14 cellular contexts compared by ENCODE assay signal in the genomic region with DNA sequence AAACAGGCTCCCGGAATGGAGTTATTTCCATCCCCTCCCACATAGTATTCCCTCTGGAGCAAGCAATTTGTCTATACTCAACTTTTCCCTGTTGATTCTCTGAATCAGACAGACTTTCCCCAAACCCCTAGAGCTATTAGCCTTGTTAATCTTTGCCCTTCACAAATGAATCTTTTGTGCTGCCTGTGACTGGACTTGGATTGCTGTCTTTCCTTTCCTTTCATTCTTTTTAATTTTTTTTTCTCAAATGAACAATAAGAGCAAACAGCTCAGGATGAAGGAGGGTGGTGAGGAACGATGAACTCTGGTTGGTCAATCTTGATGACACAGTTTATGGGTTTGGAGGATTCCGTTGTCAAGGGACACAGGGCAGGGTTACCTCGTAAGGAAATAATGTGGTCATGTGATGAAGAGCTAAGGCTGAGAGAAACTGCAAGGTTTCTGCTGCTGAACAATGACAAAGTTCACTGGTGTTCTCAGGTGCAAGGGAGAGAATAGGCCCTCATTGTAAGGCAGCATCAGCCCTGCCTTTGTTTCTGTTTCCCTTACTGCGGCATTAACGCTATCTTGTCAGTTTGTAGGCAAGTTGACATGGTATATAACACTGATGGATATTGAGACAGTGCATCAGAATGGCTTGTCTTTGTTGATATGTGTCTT.
DNase-seq lines count a peak whose midpoint lies in the region; ATAC-seq and TF ChIP-seq lines count a peak whose summit lies in the region.
"Had no signal": no experiment of that assay in that cellular context is flagged by ENCODE, and none has a peak within 500 bp of the region (broad histone marks: within the 10 kb centered on the region; RNA-seq: fewer than 3 reads in every experiment).

No MANE protein-coding gene starts in this region.

- ATAC-seq in HG02623 (IDR thresholded peaks at IDR 0.05; ENCODE audit: unreplicated experiment), result no peak
- ATAC-seq in HG02884 (IDR thresholded peaks at IDR 0.05; ENCODE audit: unreplicated experiment), result no peak
- no peak for ATAC-seq in natural killer cell
- ATAC-seq: CD8-positive, alpha-beta T cell had no signal

- H3K4me1 ChIP-seq in mesodermal cell (ENCODE audit: control insufficient read depth, insufficient read depth, low read length, poor library complexity, severe bottlenecking), result no peaks in the 10 kb centered on the region

- WGBS in mesodermal cell (ENCODE audit: insufficient coverage in 2 of 2), 2 experiments, result 85 to 89% methylated on average over 4 to 5 of the region's 6 CpGs

- H3K27me3 Mint-ChIP-seq in natural killer cell (ENCODE audit: low read depth in 2 of 2), result no peaks in the 10 kb centered on the region

- H3K27ac ChIP-seq in mesodermal cell (ENCODE audit: low read depth, low read length, severe bottlenecking), result peak overlapping the region; percentile 65
- H3K27ac ChIP-seq: WERI-Rb-1 had no signal

- TF ChIP-seq CTCF in choroid plexus epithelial cell (conservative IDR thresholded peaks at IDR 0.05; ENCODE audit: low read depth, low read length), result no peak
- no peak for TF ChIP-seq CTCF in natural killer cell (IDR thresholded peaks at IDR 0.05)

- H3K4me3 Mint-ChIP-seq in natural killer cell, result no peak overlapping the region
- H3K4me3 Mint-ChIP-seq: CD8-positive, alpha-beta T cell had no signal

- H3K9me3 Mint-ChIP-seq in natural killer cell, result peaks cover 0 to 4% of the 10 kb centered on the region in 2 donors

- H3K36me3 ChIP-seq in mesodermal cell (ENCODE audit: control insufficient read depth, insufficient read depth, low read length), result no peaks in the 10 kb centered on the region
- H3K36me3 ChIP-seq: WERI-Rb-1 had no signal

- H3K4me1 Mint-ChIP-seq in natural killer cell, result no peaks in the 10 kb centered on the region

- no peak overlapping the region for H3K4me3 ChIP-seq in choroid plexus epithelial cell (ENCODE audit: low read depth, low read length)
- no peak overlapping the region for H3K4me3 ChIP-seq in mesodermal cell (ENCODE audit: extremely low read depth, insufficient read depth, low read length, poor library complexity, severe bottlenecking)
- H3K4me3 ChIP-seq: lung had no signal

- DNase-seq in EL, result peak; percentile 0
- DNase-seq in MV-4-11 (lab: John Stamatoyannopoulos, UW), result peak; percentile 23
- peak; percentile 62 for DNase-seq in choroid plexus epithelial cell (ENCODE audit: low read depth)
- no peak for DNase-seq in natural killer cell
- no peak for DNase-seq in NCI-H446 (lab: John Stamatoyannopoulos, UW)
- DNase-seq: activated T-cell treated with anti-CD3 and anti-CD28 coated beads, Interleukin-2, amount 50 U/mL, for 48 hours; CD8-positive, alpha-beta T cell; central memory CD4-positive, alpha-beta T cell; NCI-H187; WERI-Rb-1 had no signal

- intact Hi-C loops in natural killer cell (cut with micrococcal nuclease), result no loop called here

- no peaks in the 10 kb centered on the region for H3K9me3 ChIP-seq in mesodermal cell (ENCODE audit: control insufficient read depth, low read length)

- no peak overlapping the region for H3K27ac Mint-ChIP-seq in natural killer cell
- H3K27ac Mint-ChIP-seq: CD8-positive, alpha-beta T cell had no signal

- H3K36me3 Mint-ChIP-seq in natural killer cell, result no peaks in the 10 kb centered on the region
- H3K36me3 Mint-ChIP-seq: CD8-positive, alpha-beta T cell had no signal

Comparison
In these comparisons a context has a peak if more than half of its experiments do, and no peak if none do; other contexts are left out.
1. DNase-seq: peak in EL (single experiment), MV-4-11 (single experiment) and choroid plexus epithelial cell (single experiment); none in natural killer cell (single experiment) and NCI-H446 (0 of 2).